ENCODE assay signal across 20 cellular contexts in the genomic region with DNA sequence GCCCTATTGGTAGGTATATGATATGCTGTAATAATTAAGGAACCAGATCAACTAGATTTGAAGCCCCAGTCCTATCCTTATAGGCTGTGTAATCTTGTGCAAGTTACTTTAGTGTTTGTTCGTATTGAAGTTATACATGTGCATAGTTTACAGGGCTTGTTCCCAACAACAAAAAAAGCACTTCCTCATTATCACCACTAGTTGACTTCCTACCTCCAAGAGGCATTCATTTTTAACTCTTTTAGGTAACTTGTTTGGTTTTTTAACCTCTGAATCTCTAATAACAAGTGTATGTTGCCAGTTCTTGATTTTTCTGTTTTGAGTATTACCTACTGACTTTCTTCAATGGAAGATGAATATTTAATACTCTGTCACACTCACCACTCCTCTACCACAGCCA.
DNase-seq lines count a peak whose midpoint lies in the region; ATAC-seq, FAIRE-seq and TF ChIP-seq lines count a peak whose summit lies in the region.
"Had no signal": no experiment of that assay in that cellular context is flagged by ENCODE, and none has a peak within 500 bp of the region (broad histone marks: within the 10 kb centered on the region; RNA-seq: fewer than 3 reads in every experiment).

No MANE protein-coding gene starts in this region.

- 31% methylated on average over 1 of the region's 1 CpG for WGBS in K562 (ENCODE audit: insufficient coverage, low coverage, missing lambda C conversion rate)

- in situ Hi-C loops in K562 (cut with MboI) = no loop called here

- no peak for DNase-seq in CD8-positive, alpha-beta T cell
- no peak for DNase-seq in MM.1S
- DNase-seq in K562 (ENCODE audit: extremely low read depth in 1 of 4, low spot score in 3 of 4) = no peak
- no peak for DNase-seq in NCI-H446 (lab: John Stamatoyannopoulos, UW)
- DNase-seq: dorsolateral prefrontal cortex; head of caudate nucleus; lower lobe of right lung; MG63; naive B cell; NCI-H2081 treated with DMSO at 0.1 percent for 48 hours; NCI-H526; PC-9; posterior cingulate gyrus; stimulated activated CD4-positive, alpha-beta T cell treated with anti-CD3 and anti-CD28 coated beads, Interleukin-2, amount 100 ng/mL, for 48 hours had no signal

- intact Hi-C loops in CD8-positive, alpha-beta T cell (cut with DNase I, micrococcal nuclease) = no loop called here
- intact Hi-C loops in K562 (cut with micrococcal nuclease) = no loop called here

- POLR2A ChIA-PET in CD8-positive, alpha-beta T cell (lab: Charles Lee) = no interaction called here
- POLR2A ChIA-PET in K562 (lab: Yijun Ruan, JAX) = no interaction called here

- H2AFZ ChIP-seq in MM.1S (ENCODE audit: low read length) (no peak overlapping the region), K562 (ENCODE audit: low read depth, low read length) (no peak overlapping the region)
- H2AFZ ChIP-seq: PC-9 had no signal

- H3K9me1 ChIP-seq in K562 (ENCODE audit: control insufficient read depth, insufficient read depth, low read length) = no peaks in the 10 kb centered on the region

- no peak overlapping the region for H3K4me3 ChIP-seq in CD8-positive, alpha-beta T cell (ENCODE audit: low read depth, low read length)
- H3K4me3 ChIP-seq in MM.1S (ENCODE audit: low read length) (no peak overlapping the region), K562 (no peak overlapping the region)
- H3K4me3 ChIP-seq: dorsolateral prefrontal cortex, esophagus muscularis mucosa, lower lobe of right lung, MG63, PC-9 had no signal

- H3K4me3 Mint-ChIP-seq in CD8-positive, alpha-beta T cell = no peak overlapping the region
- H3K4me3 Mint-ChIP-seq: naive B cell had no signal

- H3K9me3 ChIP-seq in CD8-positive, alpha-beta T cell (ENCODE audit: low read length) = no peaks in the 10 kb centered on the region
- H3K9me3 ChIP-seq in MM.1S (replicated peaks; ENCODE audit: insufficient read depth, low read length) = no peaks in the 10 kb centered on the region
- no peaks in the 10 kb centered on the region for H3K9me3 ChIP-seq in K562 (replicated peaks; ENCODE audit: control insufficient read depth, insufficient read depth, low read depth, low read length)

- TF ChIP-seq CTCF in 22Rv1 (IDR thresholded peaks at IDR 0.05) (peak; percentile 24), MM.1S (IDR thresholded peaks at IDR 0.05; ENCODE audit: low read length) (peak; percentile 9; the same call in 1 of the 2 replicates), K562 (IDR thresholded peaks at IDR 0.05 in 2 of 3, conservative IDR thresholded peaks at IDR 0.05 in 1 of 3; ENCODE audit: insufficient read depth in 2 of 3, low read depth in 1 of 3, low read length in 3 of 3) (peak in 2 of 3 experiments; percentile 21 to 31; a peak in 1 of 6 replicates)
- no peak for TF ChIP-seq CTCF in CD8-positive, alpha-beta T cell (IDR thresholded peaks at IDR 0.05)

- no peak for TF ChIP-seq EP300 in K562 (IDR thresholded peaks at IDR 0.05; ENCODE audit: low read length)

- no TSS peak for BruUV-seq in K562 (replicated peaks; lab: Mats Ljungman, UMichigan)

- H3K4me1 ChIP-seq in CD8-positive, alpha-beta T cell (ENCODE audit: insufficient read depth, low read length) = no peaks in the 10 kb centered on the region
- peaks cover 16% of the 10 kb centered on the region for H3K4me1 ChIP-seq in MM.1S (ENCODE audit: low read length)
- peaks cover 6 to 28% of the 10 kb centered on the region in 2 experiments for H3K4me1 ChIP-seq in K562 (replicated peaks in 1 of 2; ENCODE audit: control insufficient read depth in 2 of 2, insufficient read depth in 2 of 2, low read length in 2 of 2)

- H3K27me3 Mint-ChIP-seq in CD8-positive, alpha-beta T cell (ENCODE audit: low read depth) = no peaks in the 10 kb centered on the region
- H3K27me3 Mint-ChIP-seq: naive B cell had no signal

- H3K27ac ChIP-seq in 22Rv1 = no peak overlapping the region
- H3K27ac ChIP-seq in CD8-positive, alpha-beta T cell (ENCODE audit: low read depth, low read length) = no peak overlapping the region
- H3K27ac ChIP-seq in MM.1S (ENCODE audit: low read length) = no peak overlapping the region
- no peak overlapping the region for H3K27ac ChIP-seq in K562 (ENCODE audit: extremely low read depth, low read depth, low read length)
- H3K27ac ChIP-seq: dorsolateral prefrontal cortex, esophagus muscularis mucosa, lower lobe of right lung, PC-9 had no signal

- H3K4me2 ChIP-seq in MM.1S (ENCODE audit: low read depth, low read length) (no peak overlapping the region), K562 (ENCODE audit: insufficient read depth, low read length) (no peak overlapping the region)
- H3K4me2 ChIP-seq: PC-9 had no signal

- no peaks in the 10 kb centered on the region for H3F3A ChIP-seq in MM.1S (ENCODE audit: insufficient read depth, low read length)

- no peak for ATAC-seq in CD8-positive, alpha-beta T cell
- ATAC-seq in K562 (peak; percentile 53; the same call in 2 of the 3 replicates), GM21825 (IDR thresholded peaks at IDR 0.05; ENCODE audit: unreplicated experiment) (no peak), GM18511 (IDR thresholded peaks at IDR 0.05; ENCODE audit: unreplicated experiment) (no peak)
- ATAC-seq: lower lobe of right lung had no signal

- no peak for TF ChIP-seq POLR2A in K562 (conservative IDR thresholded peaks at IDR 0.05)

- H3K36me3 ChIP-seq in CD8-positive, alpha-beta T cell (ENCODE audit: insufficient read depth, low read length) = no peaks in the 10 kb centered on the region
- H3K36me3 ChIP-seq in MM.1S (replicated peaks; ENCODE audit: insufficient read depth, low read length) (no peaks in the 10 kb centered on the region), K562 (ENCODE audit: control insufficient read depth, insufficient read depth, low read length) (peaks cover 5% of the 10 kb centered on the region; the same call in 2 of the 3 replicates)
- H3K36me3 ChIP-seq: esophagus muscularis mucosa, lower lobe of right lung had no signal

- TF ChIP-seq RAD21 in K562 (CRISPR knock-in tag; conservative IDR thresholded peaks at IDR 0.05 in 1 of 2, IDR thresholded peaks at IDR 0.05 in 1 of 2) = no peak

- H3K79me2 ChIP-seq in MM.1S (ENCODE audit: low read length) = no peaks in the 10 kb centered on the region
- H3K79me2 ChIP-seq in K562 (ENCODE audit: control insufficient read depth, insufficient read depth, low read length) = no peaks in the 10 kb centered on the region

- H3K4me1 Mint-ChIP-seq in CD8-positive, alpha-beta T cell (ENCODE audit: low read depth) = peaks cover 6% of the 10 kb centered on the region

- H3K9me2 ChIP-seq in MM.1S (replicated peaks; ENCODE audit: insufficient read depth, low read length) = no peaks in the 10 kb centered on the region

- H4K20me1 ChIP-seq in MM.1S (ENCODE audit: insufficient read depth, low read length) (no peaks in the 10 kb centered on the region), K562 (replicated peaks; ENCODE audit: control insufficient read depth, insufficient read depth, low read length) (no peaks in the 10 kb centered on the region)

- CTCF ChIA-PET in CD8-positive, alpha-beta T cell (lab: Charles Lee) = no interaction called here
- CTCF ChIA-PET in K562 (lab: Yijun Ruan, JAX; ENCODE audit: low intra/inter-chr PET ratio) = no interaction called here

- H3K27me3 ChIP-seq in CD8-positive, alpha-beta T cell (ENCODE audit: insufficient read depth, low read length) = no peaks in the 10 kb centered on the region
- H3K27me3 ChIP-seq in MM.1S (replicated peaks; ENCODE audit: insufficient read depth, low read length) = no peaks in the 10 kb centered on the region
- no peaks in the 10 kb centered on the region for H3K27me3 ChIP-seq in K562 (ENCODE audit: control insufficient read depth in 2 of 2, insufficient read depth in 2 of 2, low read length in 2 of 2)
- H3K27me3 ChIP-seq: dorsolateral prefrontal cortex, esophagus muscularis mucosa, MG63 had no signal

- FAIRE-seq in K562 (lab: Jason Lieb, UNC) = no peak
- FAIRE-seq: bronchial epithelial cell, D721Med had no signal

- peak overlapping the region; percentile 14 for H3K27ac Mint-ChIP-seq in CD8-positive, alpha-beta T cell
- H3K27ac Mint-ChIP-seq: naive B cell had no signal

- peaks cover 58% of the 10 kb centered on the region for H3K36me3 Mint-ChIP-seq in CD8-positive, alpha-beta T cell

- peaks cover 18% of the 10 kb centered on the region for H3K9me3 Mint-ChIP-seq in CD8-positive, alpha-beta T cell

- H3K9ac ChIP-seq in MM.1S (ENCODE audit: low read length) (no peak overlapping the region), K562 (ENCODE audit: insufficient read depth in 1 of 2, low read depth in 2 of 2, low read length in 2 of 2) (no peak overlapping the region)

TF ChIP-seq in K562, 482 proteins besides CTCF, POLR2A, EP300 and RAD21:
- TF ChIP-seq UBTF (IDR thresholded peaks at IDR 0.05; ENCODE audit: borderline replicate concordance in 1 of 2, low read depth in 2 of 2, low read length in 2 of 2) = no peak
- TF ChIP-seq SPI1 (IDR thresholded peaks at IDR 0.05; ENCODE audit: borderline replicate concordance, low read depth, low read length) = peak; percentile 92
